In the genomic region with DNA sequence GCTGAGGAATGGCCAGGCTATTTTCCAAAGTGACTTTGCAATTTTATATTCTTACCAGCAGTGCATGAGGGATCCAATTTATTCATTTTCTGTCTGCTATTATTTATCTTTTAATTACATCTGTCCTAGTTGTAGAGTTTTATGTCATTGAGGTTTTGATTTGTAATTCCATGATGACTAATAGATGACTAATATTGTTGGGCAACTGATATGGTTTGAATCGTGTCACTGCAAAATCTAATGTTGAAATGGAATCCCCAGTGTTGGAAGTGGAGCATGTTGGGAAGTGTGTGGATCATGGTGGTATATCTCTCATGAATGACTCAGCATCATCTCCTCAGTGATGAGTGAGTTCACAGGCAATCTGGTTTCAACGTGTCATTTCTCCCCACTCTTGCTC, we compare ENCODE assay signal across 20 cellular contexts.
DNase-seq lines count a peak whose midpoint lies in the region; ATAC-seq and TF ChIP-seq lines count a peak whose summit lies in the region.
"Had no signal": no experiment of that assay in that cellular context is flagged by ENCODE, and none has a peak within 500 bp of the region (broad histone marks: within the 10 kb centered on the region; RNA-seq: fewer than 3 reads in every experiment).

No MANE protein-coding gene starts in this region.

- POLR2A ChIA-PET in A673 (lab: Charles Lee; ENCODE audit: low non-redundant PET), result no interaction called here

- H3K27ac ChIP-seq in A673 (ENCODE audit: low read depth, low read length, poor library complexity, severe bottlenecking), result no peak overlapping the region
- H3K27ac ChIP-seq in right atrium auricular region, result no peak overlapping the region
- H3K27ac ChIP-seq in prostate gland, result no peak overlapping the region
- H3K27ac ChIP-seq: tibial artery had no signal

- CTCF ChIA-PET in A673 (lab: Charles Lee), result no interaction called here

- ATAC-seq in GM18907 (IDR thresholded peaks at IDR 0.05; ENCODE audit: unreplicated experiment) (no peak), HG03521 (IDR thresholded peaks at IDR 0.05; ENCODE audit: unreplicated experiment) (no peak)
- ATAC-seq: activated CD8-positive, alpha-beta memory T cell treated with anti-CD3 and anti-CD28 coated beads, Interleukin-2, amount 10 ng/mL, durations not matched to agents 7 days and 5 days; left cardiac atrium; stimulated activated naive B cell treated with anti-CD40 and anti-IgM and Interleukin-4, amounts not matched to agents 10 μg/mL and 1 μg/mL and 100 μg/mL, for 72 hours had no signal

- TF ChIP-seq CTCF in A673 (conservative IDR thresholded peaks at IDR 0.05; ENCODE audit: low read depth, low read length), result no peak
- TF ChIP-seq CTCF in HFFc6 (IDR thresholded peaks at IDR 0.05), result no peak
- TF ChIP-seq CTCF in right atrium auricular region (IDR thresholded peaks at IDR 0.05), result no peak
- TF ChIP-seq CTCF in prostate gland (IDR thresholded peaks at IDR 0.05), result no peak

- WGBS in prostate gland, result 85% methylated on average over 2 of the region's 2 CpGs

- H3K4me1 ChIP-seq in A673 (ENCODE audit: insufficient read depth, low read length, poor library complexity, severe bottlenecking) (no peaks in the 10 kb centered on the region), right atrium auricular region (no peaks in the 10 kb centered on the region), prostate gland (replicated peaks) (no peaks in the 10 kb centered on the region)
- H3K4me1 ChIP-seq: Caco-2, HAP-1, tibial artery had no signal

- H3K27me3 ChIP-seq in A673 (replicated peaks; ENCODE audit: insufficient read depth, low read depth, low read length, poor library complexity), result no peaks in the 10 kb centered on the region
- H3K27me3 ChIP-seq in right atrium auricular region, result no peaks in the 10 kb centered on the region
- H3K27me3 ChIP-seq in prostate gland (replicated peaks; ENCODE audit: insufficient read depth), result no peaks in the 10 kb centered on the region
- H3K27me3 ChIP-seq: tibial artery had no signal

- peaks cover 23% of the 10 kb centered on the region for H3K9me3 Mint-ChIP-seq in HFFc6

- no peaks in the 10 kb centered on the region for H3K27me3 Mint-ChIP-seq in HFFc6 (ENCODE audit: insufficient read depth)
- H3K27me3 Mint-ChIP-seq: activated CD8-positive, alpha-beta memory T cell treated with anti-CD3 and anti-CD28 coated beads, Interleukin-2, amount 10 ng/mL, durations not matched to agents 7 days and 5 days; central memory CD8-positive, alpha-beta T cell; stimulated activated naive B cell treated with anti-CD40 and anti-IgM and Interleukin-4, amounts not matched to agents 10 μg/mL and 1 μg/mL and 100 μg/mL, for 72 hours had no signal

- H3K9me3 ChIP-seq in A673 (ENCODE audit: low read depth, low read length, poor library complexity, severe bottlenecking) (no peaks in the 10 kb centered on the region), right atrium auricular region (peaks cover 0 to 19% of the 10 kb centered on the region in 2 donors), prostate gland (no peaks in the 10 kb centered on the region)
- H3K9me3 ChIP-seq: Caco-2, HAP-1 had no signal

- no peak overlapping the region for H3K27ac Mint-ChIP-seq in HFFc6
- H3K27ac Mint-ChIP-seq: activated CD8-positive, alpha-beta memory T cell treated with anti-CD3 and anti-CD28 coated beads, Interleukin-2, amount 10 ng/mL, durations not matched to agents 7 days and 5 days; stimulated activated naive B cell treated with anti-CD40 and anti-IgM and Interleukin-4, amounts not matched to agents 10 μg/mL and 1 μg/mL and 100 μg/mL, for 72 hours had no signal

- no peaks in the 10 kb centered on the region for H3K36me3 Mint-ChIP-seq in HFFc6 (ENCODE audit: low read depth)
- H3K36me3 Mint-ChIP-seq: activated CD8-positive, alpha-beta memory T cell treated with anti-CD3 and anti-CD28 coated beads, Interleukin-2, amount 10 ng/mL, durations not matched to agents 7 days and 5 days; stimulated activated naive B cell treated with anti-CD40 and anti-IgM and Interleukin-4, amounts not matched to agents 10 μg/mL and 1 μg/mL and 100 μg/mL, for 72 hours had no signal

- H3K4me1 Mint-ChIP-seq in HFFc6 (ENCODE audit: low read depth), result no peaks in the 10 kb centered on the region
- H3K4me1 Mint-ChIP-seq: activated CD8-positive, alpha-beta memory T cell treated with anti-CD3 and anti-CD28 coated beads, Interleukin-2, amount 10 ng/mL, durations not matched to agents 7 days and 5 days; central memory CD8-positive, alpha-beta T cell; stimulated activated naive B cell treated with anti-CD40 and anti-IgM and Interleukin-4, amounts not matched to agents 10 μg/mL and 1 μg/mL and 100 μg/mL, for 72 hours had no signal

- H3K4me3 ChIP-seq in A673 (ENCODE audit: low read depth, low read length, poor library complexity, severe bottlenecking), result no peak overlapping the region
- no peak overlapping the region for H3K4me3 ChIP-seq in right atrium auricular region
- no peak overlapping the region for H3K4me3 ChIP-seq in prostate gland
- H3K4me3 ChIP-seq: HAP-1, tibial artery had no signal

- intact Hi-C loops in A673 (cut with micrococcal nuclease; ENCODE audit: unreplicated experiment), result no loop called here
- intact Hi-C loops in prostate gland (cut with DNase I), result no loop called here

- H3K36me3 ChIP-seq in A673 (ENCODE audit: insufficient read depth, low read length, poor library complexity, severe bottlenecking) (no peaks in the 10 kb centered on the region), right atrium auricular region (no peaks in the 10 kb centered on the region), prostate gland (no peaks in the 10 kb centered on the region)
- H3K36me3 ChIP-seq: HAP-1, tibial artery had no signal

- no peak overlapping the region for H3K4me3 Mint-ChIP-seq in HFFc6
- H3K4me3 Mint-ChIP-seq: activated CD8-positive, alpha-beta memory T cell treated with anti-CD3 and anti-CD28 coated beads, Interleukin-2, amount 10 ng/mL, durations not matched to agents 7 days and 5 days; central memory CD8-positive, alpha-beta T cell; stimulated activated naive B cell treated with anti-CD40 and anti-IgM and Interleukin-4, amounts not matched to agents 10 μg/mL and 1 μg/mL and 100 μg/mL, for 72 hours had no signal

- DNase-seq in A673 (ENCODE audit: low spot score), result peak; percentile 7
- peak; percentile 1 for DNase-seq in HFFc6
- peak; percentile 9 for DNase-seq in T1000 (lab: John Stamatoyannopoulos, UW)
- peak; percentile 14 for DNase-seq in fibroblast of the conjunctiva (ENCODE audit: low read depth)
- DNase-seq in right atrium auricular region (ENCODE audit: low spot score), result no peak
- DNase-seq in prostate gland (ENCODE audit: low spot score), result no peak
- DNase-seq: activated CD8-positive, alpha-beta memory T cell treated with anti-CD3 and anti-CD28 coated beads, Interleukin-2, amount 10 ng/mL, durations not matched to agents 7 days and 5 days; activated effector memory CD4-positive, alpha-beta T cell treated with Interleukin-2 at 50 U/mL for 16 hours; Caco-2; GDM1; left cardiac atrium; NCI-H2107; NCI-H524 treated with DMSO at 0.1 percent for 48 hours; retina; stimulated activated naive B cell treated with anti-CD40 and anti-IgM and Interleukin-4, amounts not matched to agents 10 μg/mL and 1 μg/mL and 100 μg/mL, for 72 hours; tibial artery had no signal

- TF ChIP-seq POLR2A in prostate gland (IDR thresholded peaks at IDR 0.05), result no peak

- BruUV-seq in A673 (replicated peaks; lab: Mats Ljungman, UMichigan), result no TSS peak

Comparison
In these comparisons a context has a peak if more than half of its experiments do, and no peak if none do; other contexts are left out.
1. DNase-seq: peak in A673 (single experiment), HFFc6 (single experiment), T1000 (single experiment) and fibroblast of the conjunctiva (single experiment); none in right atrium auricular region (single experiment) and prostate gland (single experiment).